Comparison of ENCODE assay signal across 1 cellular context in the genomic region with DNA sequence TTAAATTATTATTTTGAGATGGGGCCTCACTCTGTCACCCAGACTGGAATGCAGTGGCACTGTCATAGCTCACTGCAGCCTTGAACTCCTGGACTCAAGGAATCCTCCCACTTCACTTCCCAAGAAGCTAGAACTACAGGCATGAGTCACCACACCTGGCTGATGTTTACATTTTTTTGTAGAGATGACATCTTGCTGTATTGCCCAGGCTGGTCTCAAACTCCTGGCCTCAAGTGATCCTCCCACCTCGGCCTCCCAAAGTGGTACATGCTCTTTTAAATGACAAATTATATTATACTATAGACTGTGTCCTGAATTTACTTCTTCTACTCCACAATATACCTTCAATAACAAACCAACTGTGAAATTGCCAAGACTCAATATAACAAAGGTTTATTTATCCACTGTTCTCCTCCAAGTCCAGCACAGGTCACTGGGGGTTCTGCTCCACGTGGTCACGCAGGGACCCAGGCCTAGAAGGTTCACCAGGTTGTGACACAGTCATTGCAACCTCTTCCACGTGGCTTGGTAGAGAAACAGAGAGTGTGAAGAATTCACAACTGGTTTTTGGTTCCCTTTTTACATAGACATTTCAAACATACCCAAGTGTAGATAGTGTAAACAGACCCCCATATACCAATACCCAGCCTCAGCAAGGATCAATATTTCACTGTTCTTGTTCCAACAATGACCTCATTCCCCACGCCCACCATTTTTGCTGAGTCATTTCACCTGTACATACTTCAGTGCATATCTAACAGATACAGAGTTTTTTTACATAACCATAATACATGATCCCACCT.
TF ChIP-seq lines count a peak whose summit lies in the region.
"Not testable (repeated sequence)": the region's sequence is repeated elsewhere in the genome, so short reads cannot be mapped to it uniquely, and the experiment has no call there.

No MANE protein-coding gene starts in this region.

TF ChIP-seq in HepG2, 621 proteins besides CTCF, POLR2A, EP300 and RAD21 (continued from another document and continues in another):
- TF ChIP-seq, protein P1, sequence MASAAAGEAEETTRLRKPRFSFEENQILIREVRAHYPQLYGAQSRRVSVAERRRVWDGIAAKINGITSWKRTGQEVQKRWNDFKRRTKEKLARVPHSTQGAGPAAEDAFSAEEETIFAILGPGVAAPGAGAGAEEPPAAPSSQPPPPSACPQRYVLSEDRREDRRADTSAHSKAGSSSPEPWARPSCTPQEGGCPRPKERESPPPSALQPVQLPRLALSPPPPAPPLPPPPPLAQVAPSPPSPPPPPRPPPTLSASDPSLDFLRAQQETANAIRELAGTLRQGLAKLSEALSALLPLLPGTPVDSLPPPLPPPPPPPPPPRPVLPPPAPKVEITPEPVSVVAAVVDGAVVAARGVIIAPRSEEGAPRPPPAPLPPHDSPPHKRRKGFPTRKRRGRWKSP (CRISPR knock-in tag; IDR thresholded peaks at IDR 0.05), result peak; percentile 46; the same call in 1 of the 2 replicates
- TF ChIP-seq, protein P2, sequence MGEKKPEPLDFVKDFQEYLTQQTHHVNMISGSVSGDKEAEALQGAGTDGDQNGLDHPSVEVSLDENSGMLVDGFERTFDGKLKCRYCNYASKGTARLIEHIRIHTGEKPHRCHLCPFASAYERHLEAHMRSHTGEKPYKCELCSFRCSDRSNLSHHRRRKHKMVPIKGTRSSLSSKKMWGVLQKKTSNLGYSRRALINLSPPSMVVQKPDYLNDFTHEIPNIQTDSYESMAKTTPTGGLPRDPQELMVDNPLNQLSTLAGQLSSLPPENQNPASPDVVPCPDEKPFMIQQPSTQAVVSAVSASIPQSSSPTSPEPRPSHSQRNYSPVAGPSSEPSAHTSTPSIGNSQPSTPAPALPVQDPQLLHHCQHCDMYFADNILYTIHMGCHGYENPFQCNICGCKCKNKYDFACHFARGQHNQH (CRISPR knock-in tag; IDR thresholded peaks at IDR 0.05), result 0 out of 2 replicates have a peak, but pooled peaks have one; percentile 38
- TF ChIP-seq ISL2 (CRISPR knock-in tag; IDR thresholded peaks at IDR 0.05), result peak; percentile 29; the same call in 1 of the 2 replicates
- 0 out of 2 replicates have a peak, but pooled peaks have one; percentile 30 for TF ChIP-seq ARNTL (CRISPR knock-in tag; IDR thresholded peaks at IDR 0.05)
- TF ChIP-seq ZNF253 (CRISPR knock-in tag; IDR thresholded peaks at IDR 0.05; ENCODE audit: borderline replicate concordance), result peak; percentile 61; the same call in 1 of the 2 replicates
- TF ChIP-seq, protein P3, sequence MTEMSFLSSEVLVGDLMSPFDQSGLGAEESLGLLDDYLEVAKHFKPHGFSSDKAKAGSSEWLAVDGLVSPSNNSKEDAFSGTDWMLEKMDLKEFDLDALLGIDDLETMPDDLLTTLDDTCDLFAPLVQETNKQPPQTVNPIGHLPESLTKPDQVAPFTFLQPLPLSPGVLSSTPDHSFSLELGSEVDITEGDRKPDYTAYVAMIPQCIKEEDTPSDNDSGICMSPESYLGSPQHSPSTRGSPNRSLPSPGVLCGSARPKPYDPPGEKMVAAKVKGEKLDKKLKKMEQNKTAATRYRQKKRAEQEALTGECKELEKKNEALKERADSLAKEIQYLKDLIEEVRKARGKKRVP (CRISPR knock-in tag; IDR thresholded peaks at IDR 0.05), result peak in 1 of 2 experiments; percentile 65; a peak in 2 of 4 replicates
- peak; percentile 80 for TF ChIP-seq TEAD3 (CRISPR knock-in tag; optimal IDR thresholded peaks at IDR 0.05; ENCODE audit: borderline replicate concordance)
- TF ChIP-seq ZNF547 (CRISPR knock-in tag; IDR thresholded peaks at IDR 0.05), result 0 out of 2 replicates have a peak, but pooled peaks have one; percentile 50
- TF ChIP-seq YEATS2 (CRISPR knock-in tag; IDR thresholded peaks at IDR 0.05; ENCODE audit: borderline replicate concordance), result peak; percentile 61; the same call in 1 of the 2 replicates
- 0 out of 2 replicates have a peak, but pooled peaks have one; percentile 24 for TF ChIP-seq FOXJ3 (CRISPR knock-in tag; IDR thresholded peaks at IDR 0.05; ENCODE audit: borderline replicate concordance)
- TF ChIP-seq NFKBIZ (CRISPR knock-in tag; IDR thresholded peaks at IDR 0.05), result 0 out of 2 replicates have a peak, but pooled peaks have one; percentile 27
- peak; percentile 13; the same call in 1 of the 2 replicates for TF ChIP-seq MAZ (IDR thresholded peaks at IDR 0.05; ENCODE audit: borderline replicate concordance, low read depth, low read length)
- not testable (repeated sequence) for TF ChIP-seq MAZ (CRISPR knock-in tag; IDR thresholded peaks at IDR 0.05; ENCODE audit: low read depth); FOXP1 (IDR thresholded peaks at IDR 0.05)
- TF ChIP-seq KAT2B (IDR thresholded peaks at IDR 0.05; ENCODE audit: borderline replicate concordance, low read depth, low read length), result 0 out of 2 replicates have a peak, but pooled peaks have one; percentile 48
- peak; percentile 58; the same call in 1 of the 2 replicates for TF ChIP-seq PHF21A (CRISPR knock-in tag; IDR thresholded peaks at IDR 0.05)
- TF ChIP-seq, protein P4, sequence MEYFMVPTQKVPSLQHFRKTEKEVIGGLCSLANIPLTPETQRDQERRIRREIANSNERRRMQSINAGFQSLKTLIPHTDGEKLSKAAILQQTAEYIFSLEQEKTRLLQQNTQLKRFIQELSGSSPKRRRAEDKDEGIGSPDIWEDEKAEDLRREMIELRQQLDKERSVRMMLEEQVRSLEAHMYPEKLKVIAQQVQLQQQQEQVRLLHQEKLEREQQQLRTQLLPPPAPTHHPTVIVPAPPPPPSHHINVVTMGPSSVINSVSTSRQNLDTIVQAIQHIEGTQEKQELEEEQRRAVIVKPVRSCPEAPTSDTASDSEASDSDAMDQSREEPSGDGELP (IDR thresholded peaks at IDR 0.05; ENCODE audit: borderline replicate concordance, low read depth), result peak; percentile 81
- TF ChIP-seq NCOA2 (CRISPR knock-in tag; IDR thresholded peaks at IDR 0.05), result peak; percentile 38; the same call in 1 of the 2 replicates
- TF ChIP-seq ZNF121 (CRISPR knock-in tag; IDR thresholded peaks at IDR 0.05), result peak; percentile 95
- TF ChIP-seq, protein P5, sequence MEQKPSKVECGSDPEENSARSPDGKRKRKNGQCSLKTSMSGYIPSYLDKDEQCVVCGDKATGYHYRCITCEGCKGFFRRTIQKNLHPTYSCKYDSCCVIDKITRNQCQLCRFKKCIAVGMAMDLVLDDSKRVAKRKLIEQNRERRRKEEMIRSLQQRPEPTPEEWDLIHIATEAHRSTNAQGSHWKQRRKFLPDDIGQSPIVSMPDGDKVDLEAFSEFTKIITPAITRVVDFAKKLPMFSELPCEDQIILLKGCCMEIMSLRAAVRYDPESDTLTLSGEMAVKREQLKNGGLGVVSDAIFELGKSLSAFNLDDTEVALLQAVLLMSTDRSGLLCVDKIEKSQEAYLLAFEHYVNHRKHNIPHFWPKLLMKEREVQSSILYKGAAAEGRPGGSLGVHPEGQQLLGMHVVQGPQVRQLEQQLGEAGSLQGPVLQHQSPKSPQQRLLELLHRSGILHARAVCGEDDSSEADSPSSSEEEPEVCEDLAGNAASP (CRISPR knock-in tag; IDR thresholded peaks at IDR 0.05; ENCODE audit: borderline replicate concordance), result peak; percentile 44; the same call in 1 of the 2 replicates
- TF ChIP-seq ZMYM2 (CRISPR knock-in tag; IDR thresholded peaks at IDR 0.05), result 0 out of 2 replicates have a peak, but pooled peaks have one; percentile 30
- TF ChIP-seq, protein P6, sequence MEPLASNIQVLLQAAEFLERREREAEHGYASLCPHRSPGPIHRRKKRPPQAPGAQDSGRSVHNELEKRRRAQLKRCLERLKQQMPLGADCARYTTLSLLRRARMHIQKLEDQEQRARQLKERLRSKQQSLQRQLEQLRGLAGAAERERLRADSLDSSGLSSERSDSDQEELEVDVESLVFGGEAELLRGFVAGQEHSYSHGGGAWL (CRISPR knock-in tag; IDR thresholded peaks at IDR 0.05), result 0 out of 2 replicates have a peak, but pooled peaks have one; percentile 58
- TF ChIP-seq, protein P7, sequence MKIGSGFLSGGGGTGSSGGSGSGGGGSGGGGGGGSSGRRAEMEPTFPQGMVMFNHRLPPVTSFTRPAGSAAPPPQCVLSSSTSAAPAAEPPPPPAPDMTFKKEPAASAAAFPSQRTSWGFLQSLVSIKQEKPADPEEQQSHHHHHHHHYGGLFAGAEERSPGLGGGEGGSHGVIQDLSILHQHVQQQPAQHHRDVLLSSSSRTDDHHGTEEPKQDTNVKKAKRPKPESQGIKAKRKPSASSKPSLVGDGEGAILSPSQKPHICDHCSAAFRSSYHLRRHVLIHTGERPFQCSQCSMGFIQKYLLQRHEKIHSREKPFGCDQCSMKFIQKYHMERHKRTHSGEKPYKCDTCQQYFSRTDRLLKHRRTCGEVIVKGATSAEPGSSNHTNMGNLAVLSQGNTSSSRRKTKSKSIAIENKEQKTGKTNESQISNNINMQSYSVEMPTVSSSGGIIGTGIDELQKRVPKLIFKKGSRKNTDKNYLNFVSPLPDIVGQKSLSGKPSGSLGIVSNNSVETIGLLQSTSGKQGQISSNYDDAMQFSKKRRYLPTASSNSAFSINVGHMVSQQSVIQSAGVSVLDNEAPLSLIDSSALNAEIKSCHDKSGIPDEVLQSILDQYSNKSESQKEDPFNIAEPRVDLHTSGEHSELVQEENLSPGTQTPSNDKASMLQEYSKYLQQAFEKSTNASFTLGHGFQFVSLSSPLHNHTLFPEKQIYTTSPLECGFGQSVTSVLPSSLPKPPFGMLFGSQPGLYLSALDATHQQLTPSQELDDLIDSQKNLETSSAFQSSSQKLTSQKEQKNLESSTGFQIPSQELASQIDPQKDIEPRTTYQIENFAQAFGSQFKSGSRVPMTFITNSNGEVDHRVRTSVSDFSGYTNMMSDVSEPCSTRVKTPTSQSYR (CRISPR knock-in tag; IDR thresholded peaks at IDR 0.05; ENCODE audit: borderline replicate concordance), result peak; percentile 35; the same call in 1 of the 2 replicates
- TF ChIP-seq ZNF333 (CRISPR knock-in tag; IDR thresholded peaks at IDR 0.05; ENCODE audit: borderline replicate concordance), result peak; percentile 99
- peak; percentile 70; the same call in 1 of the 2 replicates for TF ChIP-seq MYC (CRISPR knock-in tag; IDR thresholded peaks at IDR 0.05; ENCODE audit: borderline replicate concordance)
- peak; percentile 39; the same call in 1 of the 2 replicates for TF ChIP-seq HDAC1 (CRISPR knock-in tag; IDR thresholded peaks at IDR 0.05)
- TF ChIP-seq, protein P8, sequence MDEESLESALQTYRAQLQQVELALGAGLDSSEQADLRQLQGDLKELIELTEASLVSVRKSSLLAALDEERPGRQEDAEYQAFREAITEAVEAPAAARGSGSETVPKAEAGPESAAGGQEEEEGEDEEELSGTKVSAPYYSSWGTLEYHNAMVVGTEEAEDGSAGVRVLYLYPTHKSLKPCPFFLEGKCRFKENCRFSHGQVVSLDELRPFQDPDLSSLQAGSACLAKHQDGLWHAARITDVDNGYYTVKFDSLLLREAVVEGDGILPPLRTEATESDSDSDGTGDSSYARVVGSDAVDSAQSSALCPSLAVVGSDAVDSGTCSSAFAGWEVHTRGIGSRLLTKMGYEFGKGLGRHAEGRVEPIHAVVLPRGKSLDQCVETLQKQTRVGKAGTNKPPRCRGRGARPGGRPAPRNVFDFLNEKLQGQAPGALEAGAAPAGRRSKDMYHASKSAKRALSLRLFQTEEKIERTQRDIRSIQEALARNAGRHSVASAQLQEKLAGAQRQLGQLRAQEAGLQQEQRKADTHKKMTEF (CRISPR knock-in tag; IDR thresholded peaks at IDR 0.05), result 0 out of 2 replicates have a peak, but pooled peaks have one; percentile 17
- peak; percentile 94 to 99 for TF ChIP-seq MAFK (conservative IDR thresholded peaks at IDR 0.05 in 1 of 2, IDR thresholded peaks at IDR 0.05 in 1 of 2; ENCODE audit: low read length in 2 of 2)
- peak; percentile 89 for TF ChIP-seq NFE2 (CRISPR knock-in tag; IDR thresholded peaks at IDR 0.05)
- TF ChIP-seq, protein P9, sequence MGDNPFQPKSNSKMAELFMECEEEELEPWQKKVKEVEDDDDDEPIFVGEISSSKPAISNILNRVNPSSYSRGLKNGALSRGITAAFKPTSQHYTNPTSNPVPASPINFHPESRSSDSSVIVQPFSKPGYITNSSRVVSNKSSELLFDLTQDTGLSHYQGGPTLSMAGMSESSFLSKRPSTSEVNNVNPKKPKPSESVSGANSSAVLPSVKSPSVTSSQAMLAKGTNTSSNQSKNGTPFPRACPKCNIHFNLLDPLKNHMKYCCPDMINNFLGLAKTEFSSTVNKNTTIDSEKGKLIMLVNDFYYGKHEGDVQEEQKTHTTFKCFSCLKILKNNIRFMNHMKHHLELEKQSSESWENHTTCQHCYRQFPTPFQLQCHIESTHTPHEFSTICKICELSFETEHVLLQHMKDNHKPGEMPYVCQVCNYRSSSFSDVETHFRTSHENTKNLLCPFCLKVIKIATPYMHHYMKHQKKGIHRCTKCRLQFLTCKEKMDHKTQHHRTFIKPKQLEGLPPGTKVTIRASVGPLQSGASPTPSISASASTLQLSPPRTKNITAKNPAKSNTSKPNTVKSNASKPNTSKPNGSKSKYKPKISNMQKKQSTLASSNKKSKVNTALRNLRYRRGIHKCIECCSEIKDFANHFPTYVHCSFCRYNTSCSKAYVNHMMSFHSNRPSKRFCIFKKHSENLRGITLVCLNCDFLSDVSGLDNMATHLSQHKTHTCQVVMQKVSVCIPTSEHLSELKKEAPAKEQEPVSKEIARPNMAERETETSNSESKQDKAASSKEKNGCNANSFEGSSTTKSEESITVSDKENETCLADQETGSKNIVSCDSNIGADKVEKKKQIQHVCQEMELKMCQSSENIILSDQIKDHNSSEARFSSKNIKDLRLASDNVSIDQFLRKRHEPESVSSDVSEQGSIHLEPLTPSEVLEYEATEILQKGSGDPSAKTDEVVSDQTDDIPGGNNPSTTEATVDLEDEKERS (CRISPR knock-in tag; IDR thresholded peaks at IDR 0.05), result peak; percentile 33; the same call in 1 of the 2 replicates
- peak; percentile 18; the same call in 1 of the 2 replicates for TF ChIP-seq POGZ (CRISPR knock-in tag; IDR thresholded peaks at IDR 0.05)
- peak; percentile 54 for TF ChIP-seq ATF1 (CRISPR knock-in tag; IDR thresholded peaks at IDR 0.05)
- peak; percentile 46; the same call in 1 of the 2 replicates for TF ChIP-seq FOXK1 (CRISPR knock-in tag; IDR thresholded peaks at IDR 0.05; ENCODE audit: borderline replicate concordance, low read depth)
- 0 out of 2 replicates have a peak, but pooled peaks have one; percentile 29 for TF ChIP-seq ZNF746 (CRISPR knock-in tag; IDR thresholded peaks at IDR 0.05)
- TF ChIP-seq, protein P10, sequence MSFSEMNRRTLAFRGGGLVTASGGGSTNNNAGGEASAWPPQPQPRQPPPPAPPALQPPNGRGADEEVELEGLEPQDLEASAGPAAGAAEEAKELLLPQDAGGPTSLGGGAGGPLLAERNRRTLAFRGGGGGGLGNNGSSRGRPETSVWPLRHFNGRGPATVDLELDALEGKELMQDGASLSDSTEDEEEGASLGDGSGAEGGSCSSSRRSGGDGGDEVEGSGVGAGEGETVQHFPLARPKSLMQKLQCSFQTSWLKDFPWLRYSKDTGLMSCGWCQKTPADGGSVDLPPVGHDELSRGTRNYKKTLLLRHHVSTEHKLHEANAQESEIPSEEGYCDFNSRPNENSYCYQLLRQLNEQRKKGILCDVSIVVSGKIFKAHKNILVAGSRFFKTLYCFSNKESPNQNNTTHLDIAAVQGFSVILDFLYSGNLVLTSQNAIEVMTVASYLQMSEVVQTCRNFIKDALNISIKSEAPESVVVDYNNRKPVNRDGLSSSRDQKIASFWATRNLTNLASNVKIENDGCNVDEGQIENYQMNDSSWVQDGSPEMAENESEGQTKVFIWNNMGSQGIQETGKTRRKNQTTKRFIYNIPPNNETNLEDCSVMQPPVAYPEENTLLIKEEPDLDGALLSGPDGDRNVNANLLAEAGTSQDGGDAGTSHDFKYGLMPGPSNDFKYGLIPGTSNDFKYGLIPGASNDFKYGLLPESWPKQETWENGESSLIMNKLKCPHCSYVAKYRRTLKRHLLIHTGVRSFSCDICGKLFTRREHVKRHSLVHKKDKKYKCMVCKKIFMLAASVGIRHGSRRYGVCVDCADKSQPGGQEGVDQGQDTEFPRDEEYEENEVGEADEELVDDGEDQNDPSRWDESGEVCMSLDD (CRISPR knock-in tag; IDR thresholded peaks at IDR 0.05; ENCODE audit: borderline replicate concordance), result 0 out of 2 replicates have a peak, but pooled peaks have one; percentile 47
- TF ChIP-seq ZNF670 (CRISPR knock-in tag; IDR thresholded peaks at IDR 0.05; ENCODE audit: borderline replicate concordance), result peak; percentile 72; the same call in 1 of the 2 replicates
- TF ChIP-seq FOXP1 (CRISPR knock-in tag; IDR thresholded peaks at IDR 0.05), result peak; percentile 60; the same call in 1 of the 2 replicates
